ENCODE assay signal across 12 cellular contexts in genomic region chr7:88215295-88215694, GRCh38. TPM values are rescaled to one million over a fixed set of nuclear protein-coding genes. Genes with fewer than 3 reads are reported as not detected.
DNase-seq lines count a peak whose midpoint lies in the region; ATAC-seq, FAIRE-seq and TF ChIP-seq lines count a peak whose summit lies in the region.
"Had no signal": no experiment of that assay in that cellular context is flagged by ENCODE, and none has a peak within 500 bp of the region (broad histone marks: within the 10 kb centered on the region; RNA-seq: fewer than 3 reads in every experiment).

No MANE protein-coding gene starts in this region.

- H3K79me1 ChIP-seq in IMR-90 (ENCODE audit: low read depth in 1 of 2, low read length in 2 of 2) (peaks cover 30 to 46% of the 10 kb centered on the region in 2 experiments), H1 (ENCODE audit: low read depth, low read length) (no peaks in the 10 kb centered on the region; the same call in 1 of the 2 replicates)

- H2BK15ac ChIP-seq in IMR-90 (ENCODE audit: low read depth, low read length) (no peak overlapping the region), H1 (ENCODE audit: low read length) (no peak overlapping the region)

- no peak for DNase-seq in HepG2 (ENCODE audit: low spot score)
- no peak for DNase-seq in right lobe of liver
- no peak for DNase-seq in IMR-90
- DNase-seq in H1 (ENCODE audit: low read depth in 1 of 2, low spot score in 2 of 2) = no peak
- no peak for DNase-seq in activated CD4-positive, alpha-beta T cell treated with anti-CD3 and anti-CD28 coated beads for 48 hours
- DNase-seq: BE2C, DMS53 had no signal

- H2BK120ac ChIP-seq in IMR-90 (ENCODE audit: low read depth, low read length) = no peak overlapping the region
- no peak overlapping the region for H2BK120ac ChIP-seq in H1 (replicated peaks; ENCODE audit: low read depth, low read length)

- H3K9me1 ChIP-seq in IMR-90 (ENCODE audit: insufficient read depth, low read length) = peaks cover 3% of the 10 kb centered on the region

- H3K9ac ChIP-seq in HepG2 (ENCODE audit: insufficient read depth, low read depth, low read length) = no peak overlapping the region
- no peak overlapping the region for H3K9ac ChIP-seq in IMR-90 (ENCODE audit: low read depth, low read length)
- H3K9ac ChIP-seq in H1 (replicated peaks in 1 of 4; ENCODE audit: extremely low read depth in 1 of 4, low read depth in 3 of 4, low read length in 3 of 4) = no peak overlapping the region
- H3K9ac ChIP-seq: KMS-11 had no signal

- H3K23ac ChIP-seq in IMR-90 (ENCODE audit: low read depth, low read length) = no peak overlapping the region
- H3K23ac ChIP-seq in H1 (ENCODE audit: insufficient read length) = no peak overlapping the region

- TF ChIP-seq POLR2A in HepG2 (IDR thresholded peaks at IDR 0.05; ENCODE audit: insufficient read depth in 1 of 2, low read depth in 2 of 2, low read length in 2 of 2) (no peak), right lobe of liver (IDR thresholded peaks at IDR 0.05) (no peak), IMR-90 (IDR thresholded peaks at IDR 0.05; ENCODE audit: low read depth, low read length) (no peak), H1 (IDR thresholded peaks at IDR 0.05; ENCODE audit: control extremely low read depth in 1 of 2, low read depth in 2 of 2, low read length in 2 of 2) (no peak), gastroesophageal sphincter (IDR thresholded peaks at IDR 0.05) (no peak)

- H3K4me2 ChIP-seq in HepG2 (ENCODE audit: low read depth, low read length) = no peak overlapping the region
- H3K4me2 ChIP-seq in IMR-90 (ENCODE audit: low read depth, low read length) = no peak overlapping the region
- H3K4me2 ChIP-seq in H1 (ENCODE audit: insufficient read depth in 1 of 2, low read depth in 2 of 2, low read length in 2 of 2) = peak overlapping the region in 1 of 2 experiments; percentile 23; a peak in 1 of 4 replicates

- H3K4me3 ChIP-seq in HepG2 (replicated peaks in 1 of 3; ENCODE audit: insufficient read depth in 1 of 3, low read depth in 2 of 3, low read length in 3 of 3) (no peak overlapping the region), right lobe of liver (no peak overlapping the region), IMR-90 (ENCODE audit: insufficient read depth, low read depth, low read length) (no peak overlapping the region), H1 (ENCODE audit: extremely low read depth in 1 of 4, insufficient read depth in 2 of 4, low read depth in 3 of 4, low read length in 4 of 4) (no peak overlapping the region; a peak in 1 of 8 replicates), gastroesophageal sphincter (no peak overlapping the region)
- H3K4me3 ChIP-seq: HAP-1 had no signal

- TF ChIP-seq CTCF in HepG2 (CRISPR knock-in tag; IDR thresholded peaks at IDR 0.05) (no peak), right lobe of liver (IDR thresholded peaks at IDR 0.05) (no peak), IMR-90 (conservative IDR thresholded peaks at IDR 0.05; ENCODE audit: low read depth, low read length) (no peak), H1 (IDR thresholded peaks at IDR 0.05; ENCODE audit: control extremely low read depth in 1 of 3, insufficient read depth in 1 of 3, low read depth in 1 of 3, low read length in 3 of 3) (no peak), gastroesophageal sphincter (IDR thresholded peaks at IDR 0.05) (no peak)

- intact Hi-C loops in HepG2 (cut with micrococcal nuclease; ENCODE audit: unreplicated experiment) (no loop called here), right lobe of liver (cut with DNase I) (no loop called here), IMR-90 (cut with micrococcal nuclease) (no loop called here)

- no peak for TF ChIP-seq EP300 in HepG2 (IDR thresholded peaks at IDR 0.05; ENCODE audit: low read depth in 2 of 2, low read length in 2 of 2)
- no peak for TF ChIP-seq EP300 in HepG2 (CRISPR knock-in tag; IDR thresholded peaks at IDR 0.05; ENCODE audit: borderline replicate concordance)
- no peak for TF ChIP-seq EP300 in H1 (IDR thresholded peaks at IDR 0.05; ENCODE audit: borderline replicate concordance in 1 of 2, low read depth in 2 of 2, low read length in 2 of 2)
- no peak for TF ChIP-seq EP300 in gastroesophageal sphincter (IDR thresholded peaks at IDR 0.05)

- H2AK5ac ChIP-seq in IMR-90 (ENCODE audit: low read depth, low read length) = no peak overlapping the region
- H2AK5ac ChIP-seq in H1 (ENCODE audit: low read depth, low read length) = no peak overlapping the region

- FAIRE-seq in HepG2 (lab: Jason Lieb, UNC) = no peak
- FAIRE-seq in H1 (lab: Jason Lieb, UNC) = no peak
- FAIRE-seq: HTR-8/SVneo had no signal

- H4K5ac ChIP-seq in IMR-90 (ENCODE audit: low read depth, low read length) (no peak overlapping the region), H1 (ENCODE audit: insufficient read length, low read depth, low read length) (no peak overlapping the region)

- ATAC-seq in HepG2 = no peak
- no peak for ATAC-seq in right lobe of liver
- no peak for ATAC-seq in IMR-90 (ENCODE audit: low read depth)
- ATAC-seq in HG03135 (IDR thresholded peaks at IDR 0.05; ENCODE audit: unreplicated experiment) = no peak
- ATAC-seq in gastroesophageal sphincter = no peak

- H3K4me1 ChIP-seq in HepG2 (ENCODE audit: insufficient read depth, low read length) (no peaks in the 10 kb centered on the region), right lobe of liver (peaks cover 0 to 18% (median 6%) of the 10 kb centered on the region in 4 donors), IMR-90 (ENCODE audit: control insufficient read depth, insufficient read depth, low read length) (peaks cover 2% of the 10 kb centered on the region; the same call in 1 of the 2 replicates), H1 (replicated peaks in 1 of 4; ENCODE audit: control insufficient read depth in 3 of 4, insufficient read depth in 4 of 4, low read length in 3 of 4) (peaks cover 2 to 21% (median 8%) of the 10 kb centered on the region in 4 experiments; a peak in 6 of 7 replicates), gastroesophageal sphincter (peaks cover 0 to 35% (median 3%) of the 10 kb centered on the region in 3 donors)
- H3K4me1 ChIP-seq: BE2C had no signal

- no peak overlapping the region for H3K4ac ChIP-seq in IMR-90 (ENCODE audit: low read depth, low read length)
- H3K4ac ChIP-seq in H1 (replicated peaks; ENCODE audit: insufficient read length, low read depth, low read length) = no peak overlapping the region

- H3K56ac ChIP-seq in IMR-90 (ENCODE audit: extremely low read depth, insufficient read depth, low read length) (no peak overlapping the region), H1 (replicated peaks; ENCODE audit: insufficient read length, low read depth, low read length) (no peak overlapping the region)

- in situ Hi-C loops in HepG2 (cut with HindIII; ENCODE audit: extremely low pct_ligation_motif_present, low pct_unique_long_range_greater_than_20kb) = no loop called here
- in situ Hi-C loops in IMR-90 (cut with MboI; ENCODE audit: low sequenced_read_pairs) = no loop called here

- no peak overlapping the region for H3K18ac ChIP-seq in IMR-90 (ENCODE audit: low read depth, low read length)
- H3K18ac ChIP-seq in H1 (ENCODE audit: extremely low read depth, low read length) = no peak overlapping the region

- no peak overlapping the region for H2AK9ac ChIP-seq in IMR-90 (replicated peaks; ENCODE audit: low read depth, low read length, poor library complexity)

- H3K36me3 ChIP-seq in HepG2 (replicated peaks in 1 of 2; ENCODE audit: control insufficient read depth in 1 of 2, insufficient read depth in 2 of 2, low read length in 2 of 2) = no peaks in the 10 kb centered on the region
- peaks cover 0 to 8% (median 0%) of the 10 kb centered on the region in 4 donors for H3K36me3 ChIP-seq in right lobe of liver
- H3K36me3 ChIP-seq in IMR-90 (ENCODE audit: control insufficient read depth, insufficient read depth, low read length) = peaks cover 32% of the 10 kb centered on the region
- H3K36me3 ChIP-seq in H1 (ENCODE audit: control insufficient read depth in 2 of 4, insufficient read depth in 4 of 4, low read length in 3 of 4) = peaks cover 0 to 35% (median 5%) of the 10 kb centered on the region in 4 experiments; a peak in 4 of 8 replicates
- peaks cover 2 to 66% of the 10 kb centered on the region in 2 donors for H3K36me3 ChIP-seq in gastroesophageal sphincter

- WGBS in HepG2 (ENCODE audit: low lambda C conversion rate) = 14% methylated on average over 2 of the region's 2 CpGs
- 84% methylated on average over 2 of the region's 2 CpGs for WGBS in right lobe of liver (ENCODE audit: insufficient coverage, low coverage, low lambda C conversion rate, missing lambda C conversion rate)
- WGBS in IMR-90 (ENCODE audit: extremely low coverage in 2 of 2, insufficient read length in 1 of 2), 2 experiments = no CpG with 5 or more reads among the region's 2 CpGs
- 77% methylated on average over 2 of the region's 2 CpGs; no CpG with 5 or more reads in 1 of the 2 experiments for WGBS in H1 (ENCODE audit: extremely low coverage in 1 of 2, insufficient coverage in 1 of 2, insufficient read length in 1 of 2, insufficient replicate concordance in 2 of 2, low coverage in 1 of 2, low lambda C conversion rate in 2 of 2, missing lambda C conversion rate in 1 of 2), 2 experiments
- WGBS in gastroesophageal sphincter (ENCODE audit: low coverage in 1 of 2), 2 donors = 50 to 72% methylated on average over 2 of the region's 2 CpGs

- no peaks in the 10 kb centered on the region for H3K79me2 ChIP-seq in HepG2 (ENCODE audit: insufficient read depth, low read length)
- H3K79me2 ChIP-seq in H1 (ENCODE audit: control insufficient read depth in 1 of 2, insufficient read depth in 2 of 2, low read length in 2 of 2) = peaks cover 0 to 31% of the 10 kb centered on the region in 2 experiments; a peak in 2 of 4 replicates

- BruUV-seq in HepG2 (replicated peaks; lab: Mats Ljungman, UMichigan) (no TSS peak), IMR-90 (replicated peaks; lab: Mats Ljungman, UMichigan) (no TSS peak)

- H2BK20ac ChIP-seq in IMR-90 (ENCODE audit: low read depth, low read length) = no peak overlapping the region
- H2BK20ac ChIP-seq in H1 (ENCODE audit: low read length) = no peak overlapping the region

- H3K27me3 ChIP-seq in HepG2 (ENCODE audit: control insufficient read depth in 1 of 2, insufficient read depth in 2 of 2, low read length in 2 of 2) (peaks cover 3 to 14% of the 10 kb centered on the region in 2 experiments; a peak in 2 of 5 replicates), right lobe of liver (no peaks in the 10 kb centered on the region), IMR-90 (ENCODE audit: control insufficient read depth, insufficient read depth, low read length) (no peaks in the 10 kb centered on the region), H1 (replicated peaks in 1 of 4; ENCODE audit: control insufficient read depth in 3 of 4, extremely low read depth in 1 of 4, insufficient read depth in 3 of 4, low read length in 3 of 4) (no peaks in the 10 kb centered on the region), gastroesophageal sphincter (no peaks in the 10 kb centered on the region)
- H3K27me3 ChIP-seq: BE2C had no signal

- H3K9me3 ChIP-seq in HepG2 (ENCODE audit: low read length) = no peaks in the 10 kb centered on the region
- no peaks in the 10 kb centered on the region for H3K9me3 ChIP-seq in right lobe of liver
- no peaks in the 10 kb centered on the region for H3K9me3 ChIP-seq in IMR-90 (ENCODE audit: control insufficient read depth, insufficient read depth, low read length)
- no peaks in the 10 kb centered on the region for H3K9me3 ChIP-seq in H1 (ENCODE audit: insufficient read depth in 2 of 2, low read depth in 1 of 2, low read length in 1 of 2)
- no peaks in the 10 kb centered on the region for H3K9me3 ChIP-seq in gastroesophageal sphincter
- H3K9me3 ChIP-seq: BE2C, HAP-1 had no signal

- POLR2A ChIA-PET in HepG2 (lab: Yijun Ruan, JAX) (no interaction called here), IMR-90 (lab: Charles Lee; ENCODE audit: unreplicated experiment) (no interaction called here), H1 (lab: Charles Lee; ENCODE audit: partially characterized antibody) (interaction anchor here (0.6 kb wide), 1 partner anchor 13 kb away, joined by 3 read pairs; no protein-coding TSS in a partner anchor)

- no peak for TF ChIP-seq RAD21 in HepG2 (CRISPR knock-in tag; IDR thresholded peaks at IDR 0.05)
- no peak for TF ChIP-seq RAD21 in IMR-90 (IDR thresholded peaks at IDR 0.05; ENCODE audit: low read length)
- TF ChIP-seq RAD21 in H1 (IDR thresholded peaks at IDR 0.05 in 1 of 2, conservative IDR thresholded peaks at IDR 0.05 in 1 of 2; ENCODE audit: low read depth in 2 of 2, low read length in 2 of 2) = no peak

- peaks cover 7% of the 10 kb centered on the region for H3K23me2 ChIP-seq in H1 (ENCODE audit: low read depth, low read length)

- H3K27ac ChIP-seq in HepG2 (ENCODE audit: extremely low read length, insufficient read depth, low read length) (no peak overlapping the region), right lobe of liver (no peak overlapping the region), IMR-90 (ENCODE audit: insufficient read depth, low read length) (no peak overlapping the region), H1 (ENCODE audit: low read depth, low read length) (no peak overlapping the region), gastroesophageal sphincter (no peak overlapping the region)
- H3K27ac ChIP-seq: KMS-11 had no signal

- no peak overlapping the region for H2AFZ ChIP-seq in HepG2 (ENCODE audit: low read length)
- H2AFZ ChIP-seq in IMR-90 (replicated peaks; ENCODE audit: low read length, poor library complexity) = no peak overlapping the region
- H2AFZ ChIP-seq in H1 (ENCODE audit: low read length) = no peak overlapping the region

- H4K20me1 ChIP-seq in HepG2 (ENCODE audit: insufficient read depth, low read length) (no peaks in the 10 kb centered on the region), IMR-90 (ENCODE audit: insufficient read depth, low read length) (peaks cover 3% of the 10 kb centered on the region; the same call in 1 of the 2 replicates), H1 (replicated peaks in 1 of 2; ENCODE audit: control insufficient read depth in 1 of 2, insufficient read depth in 2 of 2, low read length in 2 of 2) (peaks cover 3 to 6% of the 10 kb centered on the region in 2 experiments)

- H4K91ac ChIP-seq in IMR-90 (ENCODE audit: insufficient read depth, low read depth, low read length) (no peak overlapping the region), H1 (replicated peaks; ENCODE audit: insufficient read length, low read length) (no peak overlapping the region)

- no peak overlapping the region for H4K8ac ChIP-seq in IMR-90 (ENCODE audit: low read depth in 2 of 2, low read length in 2 of 2)
- no peak overlapping the region for H4K8ac ChIP-seq in H1 (ENCODE audit: extremely low read depth, insufficient read depth, low read length)

- CTCF ChIA-PET in HepG2 (lab: Yijun Ruan, JAX; ENCODE audit: low intra/inter-chr PET ratio, low total read pairs) (no interaction called here), IMR-90 (lab: Yijun Ruan, JAX) (no interaction called here), H1 (lab: Charles Lee; ENCODE audit: partially characterized antibody) (interaction anchor here (0.6 to 1.2 kb wide), 3 partner anchors 162 to 750 kb away, joined by 3 to 4 read pairs (median 3); no protein-coding TSS in a partner anchor)

- no peak overlapping the region for H2BK12ac ChIP-seq in H1 (ENCODE audit: low read depth, low read length)

- H3K14ac ChIP-seq in IMR-90 (replicated peaks; ENCODE audit: low read depth, low read length) (no peak overlapping the region), H1 (ENCODE audit: insufficient read length) (no peak overlapping the region)

- H2BK5ac ChIP-seq in IMR-90 (ENCODE audit: low read depth, low read length, poor library complexity, severe bottlenecking) (no peak overlapping the region), H1 (ENCODE audit: low read depth, low read length) (no peak overlapping the region)

- dilution Hi-C loops in IMR-90 (cut with HindIII; ENCODE audit: low sequenced_read_pairs, unreplicated experiment) = no loop called here

RNA-seq across cellular contexts. Expression of gene SRI, which starts 4.5 kb away (rescaled TPM):
- total RNA-seq in HepG2 (2016; rRNA removed; fragmentation: Illumina TruSeq; extraction: Trizol) = 0.33 TPM in 1 of 2 replicates, not detected in the other
- total RNA-seq in HepG2 (2016; cell fraction: cytosol; rRNA removed; fragmentation: Illumina TruSeq; extraction: Trizol; ENCODE audit: low read depth) = not detected in 2 replicates
- total RNA-seq in HepG2 (2016; cell fraction: insoluble cytoplasmic fraction; rRNA removed; fragmentation: Illumina TruSeq; extraction: Trizol) = 0.51 TPM in 1 of 2 replicates, not detected in the other
- total RNA-seq in HepG2 (2016; cell fraction: membrane; rRNA removed; fragmentation: Illumina TruSeq; extraction: Trizol) = not detected in 2 replicates
- not detected in 2 replicates for total RNA-seq in HepG2 (2016; cell fraction: nucleus; rRNA removed; fragmentation: Illumina TruSeq; extraction: Trizol)
- polyA plus RNA-seq in HepG2 (2011; rRNA removed) = 0.37 TPM in 1 of 2 replicates, not detected in the other
- 0.13 and 0.21 TPM in 2 replicates for polyA plus RNA-seq in HepG2 (2011; cell fraction: cytosol; rRNA removed)
- polyA plus RNA-seq in HepG2 (2011; cell fraction: nucleus; rRNA removed) = 0.43 TPM in 1 of 2 replicates, not detected in the other
- not detected in 2 replicates for polyA plus RNA-seq in HepG2 (2012)
- polyA plus RNA-seq in HepG2 (2016; cell fraction: cytosol; fragmentation: Illumina TruSeq; extraction: Trizol; ENCODE audit: low read depth) = not detected in 2 replicates
- 0.29 TPM in 1 of 2 replicates, not detected in the other for polyA plus RNA-seq in HepG2 (2016; cell fraction: insoluble cytoplasmic fraction; fragmentation: Illumina TruSeq; extraction: Trizol; ENCODE audit: low read depth)
- polyA plus RNA-seq in HepG2 (2016; cell fraction: membrane; fragmentation: Illumina TruSeq; extraction: Trizol; ENCODE audit: low read depth) = not detected in 2 replicates
- not detected in 2 replicates for polyA plus RNA-seq in HepG2 (2016; cell fraction: nucleus; fragmentation: Illumina TruSeq; extraction: Trizol; ENCODE audit: insufficient read depth, low read depth)
- polyA minus RNA-seq in HepG2 (2011; rRNA and poly(A)+ RNA removed; ENCODE audit: low replicate concordance) = 30.8 TPM in 1 of 2 replicates, not detected in the other
- polyA minus RNA-seq in HepG2 (2011; cell fraction: cytosol; rRNA and poly(A)+ RNA removed) = not detected in 2 replicates
- polyA minus RNA-seq in HepG2 (2011; cell fraction: nucleus; rRNA and poly(A)+ RNA removed) = not detected in 2 replicates
- 10 to 100 TPM; 12.5 to 41.3 (median 23.3) TPM for total RNA-seq in right lobe of liver
- 83.3 and 111 TPM in 2 replicates for total RNA-seq in IMR-90 (2012; rRNA removed)
- polyA plus RNA-seq in IMR-90 (2012; rRNA removed) = 115 and 126 TPM in 2 replicates
- polyA plus RNA-seq in IMR-90 (2012; cell fraction: cytosol; rRNA removed) = 17.9 and 26.0 TPM in 2 replicates
- polyA plus RNA-seq in IMR-90 (2012; cell fraction: nucleus; rRNA removed; ENCODE audit: low replicate concordance) = 7.7 and 72.2 TPM in 2 replicates
- total RNA-seq in H1 (2021; fragmentation: NEBNext Ultra II Directional; extraction: Animal tissue kit (Norgen Biotek cat#: 25700)) = 168 and 170 TPM in 2 replicates
- 64.8 and 118 TPM in 2 replicates for polyA plus RNA-seq in H1 (2011; rRNA removed)
- polyA plus RNA-seq in H1 (2011; cell fraction: cytosol; rRNA removed) = 103 TPM
- polyA plus RNA-seq in H1 (2011; cell fraction: nucleus; rRNA removed) = 83.2 TPM
- polyA plus RNA-seq in H1 (2012, experiment 1 of 2) = 201 to 235 TPM (median 212 TPM) in 4 replicates
- 83.4 TPM for polyA plus RNA-seq in H1 (2012, experiment 2 of 2)
- polyA plus RNA-seq in H1 (2013, experiment 1 of 2) = 129 TPM
- polyA plus RNA-seq in H1 (2013, experiment 2 of 2) = 133 TPM
- polyA minus RNA-seq in H1 (2011; rRNA and poly(A)+ RNA removed) = 72.3 and 82.0 TPM in 2 replicates
- polyA minus RNA-seq in H1 (2011; cell fraction: cytosol; rRNA and poly(A)+ RNA removed) = 46.0 TPM
- 31.3 TPM for polyA minus RNA-seq in H1 (2011; cell fraction: nucleus; rRNA and poly(A)+ RNA removed)
- 10 to 100 TPM; 35.2 to 72.5 (median 63.2) TPM for total RNA-seq in gastroesophageal sphincter

Comparison
In these comparisons a context has a peak if more than half of its experiments do, and no peak if none do; other contexts are left out.
1. RNA of gene SRI, which starts 4.5 kb away (total RNA-seq): 168 to 170 TPM in H1, 83.3 to 111 TPM in IMR-90, 35.2 to 72.5 TPM in gastroesophageal sphincter and 12.5 to 41.3 TPM in right lobe of liver; 0.33 to 0.51 TPM in HepG2; every median in the first group is over 4 times any median in the second.
2. Of the 41 proteins assayed by ChIP-seq in both HepG2 and H1: peak only in HepG2: none; only in H1: none; in both: CEBPB; in neither: 40.